Comparison of ENCODE assay signal across 8 cellular contexts in the genomic region with DNA sequence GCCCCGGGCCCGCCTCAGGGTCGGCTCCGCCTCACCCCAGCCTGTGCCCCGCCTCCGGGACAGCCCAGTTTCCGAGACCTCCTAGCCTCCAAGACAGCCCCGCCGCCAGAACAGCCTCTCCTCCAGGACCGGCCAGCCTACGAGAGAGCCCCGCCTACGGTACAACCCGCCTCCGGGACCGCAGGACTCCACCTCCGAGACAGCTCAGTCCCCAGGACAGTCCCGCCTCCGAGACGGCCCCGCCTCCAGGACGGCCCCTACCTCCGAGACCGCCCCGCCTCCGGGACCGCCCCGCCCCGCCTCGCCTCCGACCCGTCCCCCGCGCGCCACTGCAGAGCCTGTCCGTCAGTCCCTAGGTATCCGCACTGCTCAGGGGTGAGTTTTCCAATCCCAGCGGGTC. TPM values are rescaled to one million over a fixed set of nuclear protein-coding genes. Genes with fewer than 3 reads are reported as not detected.
A peak's percentile ranks its signal among the peaks of the same experiment; 100 is the strongest.
DNase-seq lines count a peak whose midpoint lies in the region; ATAC-seq and TF ChIP-seq lines count a peak whose summit lies in the region.
"Not testable (repeated sequence)": the region's sequence is repeated elsewhere in the genome, so short reads cannot be mapped to it uniquely, and the experiment has no call there.

Gene TCAF2 (plus strand): TSS at position 329 of the 400 bp plus-strand sequence.

- H3K27ac ChIP-seq in CD4-positive, alpha-beta memory T cell (ENCODE audit: low read depth, low read length); breast epithelium: not testable (repeated sequence)

- H3K27me3 Mint-ChIP-seq in CD4-positive, alpha-beta memory T cell; activated CD8-positive, alpha-beta memory T cell treated with anti-CD3 and anti-CD28 coated beads, Interleukin-2, amount 10 ng/mL, durations not matched to agents 7 days and 5 days; naive B cell: not testable (repeated sequence)

- not testable (repeated sequence) for H3K9me3 ChIP-seq in CD4-positive, alpha-beta memory T cell (ENCODE audit: control insufficient read depth in 1 of 2, low read length in 2 of 2); breast epithelium

- not testable (repeated sequence) for H3K4me1 ChIP-seq in CD4-positive, alpha-beta memory T cell (ENCODE audit: insufficient read depth, low read length); breast epithelium

- not testable (repeated sequence) for H3K27me3 ChIP-seq in CD4-positive, alpha-beta memory T cell (ENCODE audit: insufficient read depth, low read length); breast epithelium

- H3K36me3 ChIP-seq in CD4-positive, alpha-beta memory T cell (ENCODE audit: insufficient read depth, low read length); breast epithelium: not testable (repeated sequence)

- intact Hi-C loops in CD4-positive, alpha-beta memory T cell (cut with micrococcal nuclease); breast epithelium (cut with DNase I; ENCODE audit: low total_unique reads): not testable (repeated sequence)

- not testable (repeated sequence) for H3K4me3 ChIP-seq in CD4-positive, alpha-beta memory T cell (ENCODE audit: low read length in 2 of 2)
- H3K4me3 ChIP-seq in breast epithelium, result peak within 1 kb of the TSS in 2 of 3 donors; percentile 36 to 39

- not testable (repeated sequence) for H3K36me3 Mint-ChIP-seq in CD4-positive, alpha-beta memory T cell; activated CD8-positive, alpha-beta memory T cell treated with anti-CD3 and anti-CD28 coated beads, Interleukin-2, amount 10 ng/mL, durations not matched to agents 7 days and 5 days; naive B cell

- peak within 1 kb of the TSS in 1 of 7 donors; percentile 85 for H3K27ac Mint-ChIP-seq in CD4-positive, alpha-beta memory T cell
- not testable (repeated sequence) for H3K27ac Mint-ChIP-seq in activated CD8-positive, alpha-beta memory T cell treated with anti-CD3 and anti-CD28 coated beads, Interleukin-2, amount 10 ng/mL, durations not matched to agents 7 days and 5 days
- H3K27ac Mint-ChIP-seq in naive B cell, result peak within 1 kb of the TSS in 2 of 6 donors; percentile 41 to 72

- POLR2A ChIA-PET in CD4-positive, alpha-beta memory T cell (lab: Charles Lee; ENCODE audit: partially characterized antibody), result not testable (repeated sequence)

- TF ChIP-seq CTCF in breast epithelium (IDR thresholded peaks at IDR 0.05), result not testable (repeated sequence)

- CTCF ChIA-PET in CD4-positive, alpha-beta memory T cell (lab: Charles Lee; ENCODE audit: partially characterized antibody); activated CD8-positive, alpha-beta memory T cell treated with anti-CD3 and anti-CD28 coated beads, Interleukin-2, amount 10 ng/mL, durations not matched to agents 7 days and 5 days (lab: Charles Lee): not testable (repeated sequence)

- DNase-seq in CD4-positive, alpha-beta memory T cell, result peak in 3 of 5 donors; percentile 54 to 79 (median 74)
- DNase-seq in LHCN-M2 (ENCODE audit: low read depth); activated CD8-positive, alpha-beta memory T cell treated with anti-CD3 and anti-CD28 coated beads, Interleukin-2, amount 10 ng/mL, durations not matched to agents 7 days and 5 days: not testable (repeated sequence)
- DNase-seq in breast epithelium (ENCODE audit: low spot score in 2 of 2) (peak; percentile 68 to 84), naive B cell (peak; percentile 72)
- DNase-seq in stimulated activated CD8-positive, alpha-beta memory T cell treated with anti-CD3 and anti-CD28 coated beads, Interleukin-4, amount 100 ng/mL, for 1 hour (ENCODE audit: low read depth in 2 of 2, low spot score in 1 of 2), result peak; percentile 41 to 43

- ATAC-seq in GM19397 (IDR thresholded peaks at IDR 0.05; ENCODE audit: unreplicated experiment) (peak; percentile 88), HG02870 (IDR thresholded peaks at IDR 0.05; ENCODE audit: unreplicated experiment) (peak; percentile 73), naive B cell (ENCODE audit: low read depth in 2 of 2) (peak; percentile 81)
- ATAC-seq in activated CD8-positive, alpha-beta memory T cell treated with anti-CD3 and anti-CD28 coated beads, Interleukin-2, amount 10 ng/mL, durations not matched to agents 7 days and 5 days, result peak; percentile 89

- TF ChIP-seq POLR2A in breast epithelium (IDR thresholded peaks at IDR 0.05), result not testable (repeated sequence)

- H3K4me3 Mint-ChIP-seq in CD4-positive, alpha-beta memory T cell, result peak within 1 kb of the TSS in 1 of 8 donors; percentile 80
- not testable (repeated sequence) for H3K4me3 Mint-ChIP-seq in activated CD8-positive, alpha-beta memory T cell treated with anti-CD3 and anti-CD28 coated beads, Interleukin-2, amount 10 ng/mL, durations not matched to agents 7 days and 5 days
- H3K4me3 Mint-ChIP-seq in naive B cell, result peak within 1 kb of the TSS in 4 of 8 donors; percentile 64 to 79 (median 78)

- H3K9me3 Mint-ChIP-seq in CD4-positive, alpha-beta memory T cell; activated CD8-positive, alpha-beta memory T cell treated with anti-CD3 and anti-CD28 coated beads, Interleukin-2, amount 10 ng/mL, durations not matched to agents 7 days and 5 days (ENCODE audit: low read depth); naive B cell: not testable (repeated sequence)

- not testable (repeated sequence) for H3K4me1 Mint-ChIP-seq in CD4-positive, alpha-beta memory T cell; activated CD8-positive, alpha-beta memory T cell treated with anti-CD3 and anti-CD28 coated beads, Interleukin-2, amount 10 ng/mL, durations not matched to agents 7 days and 5 days; naive B cell

RNA-seq across cellular contexts. Expression of gene TCAF2, which starts in this region (rescaled TPM):
- total RNA-seq in CD4-positive, alpha-beta memory T cell, result 10 to 100 TPM; 27.6 to 31.6 TPM
- 1 to 10 TPM; 8.3 to 9.1 TPM for polyA plus RNA-seq in CD4-positive, alpha-beta memory T cell
- total RNA-seq in LHCN-M2 (2014; rRNA removed), result 10.1 and 11.4 TPM in 2 replicates
- 4.7 TPM for polyA plus RNA-seq in LHCN-M2 (2012)
- total RNA-seq in activated CD8-positive, alpha-beta memory T cell treated with anti-CD3 and anti-CD28 coated beads, Interleukin-2, amount 10 ng/mL, durations not matched to agents 7 days and 5 days, result 10 to 100 TPM; 20.8 to 24.6 TPM
- 10 to 100 TPM in 1 of 3 donors, 1 to 10 TPM in 2; 2.2 to 14.0 (median 4.6) TPM for total RNA-seq in breast epithelium
- 1 to 10 TPM; 2.6 to 6.7 (median 3.4) TPM for polyA plus RNA-seq in naive B cell (ENCODE audit: low read depth in 6 of 6)
